9 cellular contexts compared by ENCODE assay signal in genomic region chr14:78005325-78005724, GRCh38.
DNase-seq lines count a peak whose midpoint lies in the region; ATAC-seq, FAIRE-seq and TF ChIP-seq lines count a peak whose summit lies in the region.
"Had no signal": no experiment of that assay in that cellular context is flagged by ENCODE, and none has a peak within 500 bp of the region (broad histone marks: within the 10 kb centered on the region; RNA-seq: fewer than 3 reads in every experiment).

No MANE protein-coding gene starts in this region.

- no peak overlapping the region for H3K9ac ChIP-seq in neural progenitor cell

- peaks cover 4% of the 10 kb centered on the region for H3K9me3 Mint-ChIP-seq in glutamatergic neuron (ENCODE audit: unreplicated experiment)
- peaks cover 26% of the 10 kb centered on the region for H3K9me3 Mint-ChIP-seq in neural progenitor cell

- H3K4me3 ChIP-seq in GM06990 (replicated peaks; ENCODE audit: low read depth, low read length), result no peak overlapping the region
- H3K4me3 ChIP-seq in bronchial epithelial cell (ENCODE audit: low read depth, low read length), result no peak overlapping the region
- no peak overlapping the region for H3K4me3 ChIP-seq in neural progenitor cell

- H3K79me2 ChIP-seq in neural progenitor cell (ENCODE audit: low read depth), result no peaks in the 10 kb centered on the region

- no peaks in the 10 kb centered on the region for H3K9me3 ChIP-seq in neural progenitor cell (ENCODE audit: low read depth)

- H3K27ac Mint-ChIP-seq in glutamatergic neuron (ENCODE audit: unreplicated experiment), result no peak overlapping the region
- no peak overlapping the region for H3K27ac Mint-ChIP-seq in neural progenitor cell

- H3K27me3 ChIP-seq in GM06990 (replicated peaks; ENCODE audit: control insufficient read depth, insufficient read depth, low read length) (no peaks in the 10 kb centered on the region; the same call in 1 of the 2 replicates), bronchial epithelial cell (ENCODE audit: control insufficient read depth, insufficient read depth, low read length) (no peaks in the 10 kb centered on the region), neural progenitor cell (no peaks in the 10 kb centered on the region)

- no peak overlapping the region for H3K27ac ChIP-seq in neural progenitor cell

- H3K36me3 Mint-ChIP-seq in glutamatergic neuron (ENCODE audit: unreplicated experiment) (peaks cover 11% of the 10 kb centered on the region), neural progenitor cell (no peaks in the 10 kb centered on the region)

- no peak overlapping the region for H2AFZ ChIP-seq in neural progenitor cell (replicated peaks)

- H4K20me1 ChIP-seq in neural progenitor cell (ENCODE audit: low read depth), result no peaks in the 10 kb centered on the region

- ATAC-seq in GM21423 (IDR thresholded peaks at IDR 0.05; ENCODE audit: unreplicated experiment), result peak; percentile 97

- H3K4me3 Mint-ChIP-seq in glutamatergic neuron (ENCODE audit: unreplicated experiment) (no peak overlapping the region), neural progenitor cell (no peak overlapping the region)

- TF ChIP-seq CTCF in GM06990 (IDR thresholded peaks at IDR 0.05; ENCODE audit: insufficient read depth, low read length, poor library complexity, severe bottlenecking), result no peak
- TF ChIP-seq CTCF in bronchial epithelial cell (IDR thresholded peaks at IDR 0.05; ENCODE audit: insufficient read depth, low read length, severe bottlenecking), result no peak
- no peak for TF ChIP-seq CTCF in glutamatergic neuron (IDR thresholded peaks at IDR 0.05; ENCODE audit: partially characterized antibody, unreplicated experiment)
- TF ChIP-seq CTCF in neural progenitor cell (IDR thresholded peaks at IDR 0.05), result no peak

- H3K4me2 ChIP-seq in neural progenitor cell, result no peak overlapping the region

- H3K36me3 ChIP-seq in GM06990 (ENCODE audit: control insufficient read depth, insufficient read depth, low read length) (no peaks in the 10 kb centered on the region), bronchial epithelial cell (ENCODE audit: control insufficient read depth, insufficient read depth, low read length) (no peaks in the 10 kb centered on the region), neural progenitor cell (no peaks in the 10 kb centered on the region)

- H3K4me1 Mint-ChIP-seq in glutamatergic neuron (ENCODE audit: low read depth, unreplicated experiment) (no peaks in the 10 kb centered on the region), neural progenitor cell (no peaks in the 10 kb centered on the region)

- DNase-seq in GM06990 (ENCODE audit: extremely low read depth, insufficient read length), result peak; percentile 57
- peak; percentile 1 for DNase-seq in LHCN-M2 (ENCODE audit: low read depth)
- peak; percentile 98 for DNase-seq in bronchial epithelial cell (ENCODE audit: low read depth)
- DNase-seq in NCI-H2196 (lab: John Stamatoyannopoulos, UW; ENCODE audit: unreplicated experiment), result no peak
- no peak for DNase-seq in glutamatergic neuron
- no peak for DNase-seq in activated T-cell treated with anti-CD3 and anti-CD28 coated beads for 4 hours
- no peak for DNase-seq in neural progenitor cell (ENCODE audit: low spot score)
- DNase-seq: amygdala had no signal

- H3K27me3 Mint-ChIP-seq in glutamatergic neuron (ENCODE audit: unreplicated experiment) (no peaks in the 10 kb centered on the region), neural progenitor cell (ENCODE audit: insufficient read depth, low read depth) (no peaks in the 10 kb centered on the region)

- no peak for FAIRE-seq in bronchial epithelial cell (lab: Jason Lieb, UNC)

- no peaks in the 10 kb centered on the region for H3K4me1 ChIP-seq in neural progenitor cell

- no peaks in the 10 kb centered on the region for H3F3A ChIP-seq in neural progenitor cell (ENCODE audit: low read depth)

Comparison
In these comparisons a context has a peak if more than half of its experiments do, and no peak if none do; other contexts are left out.
1. DNase-seq: peak in GM06990 (single experiment), LHCN-M2 (single experiment) and bronchial epithelial cell (single experiment); none in NCI-H2196 (single experiment), glutamatergic neuron (single experiment), activated T-cell treated with anti-CD3 and anti-CD28 coated beads for 4 hours (single experiment) and neural progenitor cell (single experiment).